2 cellular contexts compared by ENCODE assay signal in the genomic region with DNA sequence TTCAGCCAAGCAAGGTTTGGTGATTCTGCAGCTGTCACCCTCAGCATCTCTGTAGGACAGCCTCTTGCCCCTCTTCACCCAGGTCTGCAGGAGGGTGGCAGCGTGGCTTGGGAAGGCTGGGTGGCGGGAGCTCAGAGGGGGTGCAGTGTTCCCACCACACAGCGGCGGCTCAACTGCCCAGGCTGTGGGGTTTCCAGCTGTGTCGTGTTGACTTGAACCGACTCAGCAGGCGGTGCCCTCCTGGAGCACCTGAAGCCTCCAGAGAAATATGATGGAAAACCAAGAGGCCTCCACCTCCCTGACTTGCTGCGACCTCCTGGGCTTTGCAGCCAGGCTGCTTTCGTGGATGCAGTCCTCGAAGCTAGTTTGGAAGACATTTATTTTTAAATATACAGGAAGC.
TF ChIP-seq lines count a peak whose summit lies in the region.

No MANE protein-coding gene starts in this region.

TF ChIP-seq in IMR-90, 13 proteins besides CTCF, POLR2A, EP300 and RAD21:
- no peak for TF ChIP-seq RFX5 (IDR thresholded peaks at IDR 0.05; ENCODE audit: low read depth, low read length)
- no peak for TF ChIP-seq MAZ (IDR thresholded peaks at IDR 0.05; ENCODE audit: borderline replicate concordance, low read depth, low read length)
- TF ChIP-seq, protein P1, sequence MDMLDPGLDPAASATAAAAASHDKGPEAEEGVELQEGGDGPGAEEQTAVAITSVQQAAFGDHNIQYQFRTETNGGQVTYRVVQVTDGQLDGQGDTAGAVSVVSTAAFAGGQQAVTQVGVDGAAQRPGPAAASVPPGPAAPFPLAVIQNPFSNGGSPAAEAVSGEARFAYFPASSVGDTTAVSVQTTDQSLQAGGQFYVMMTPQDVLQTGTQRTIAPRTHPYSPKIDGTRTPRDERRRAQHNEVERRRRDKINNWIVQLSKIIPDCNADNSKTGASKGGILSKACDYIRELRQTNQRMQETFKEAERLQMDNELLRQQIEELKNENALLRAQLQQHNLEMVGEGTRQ (IDR thresholded peaks at IDR 0.05; ENCODE audit: low read depth, low read length), result no peak
- TF ChIP-seq SMC3 (IDR thresholded peaks at IDR 0.05; ENCODE audit: low read depth, low read length), result no peak
- no peak for TF ChIP-seq NFE2L2 (IDR thresholded peaks at IDR 0.05; ENCODE audit: low read depth, low read length)
- TF ChIP-seq RCOR1 (IDR thresholded peaks at IDR 0.05; ENCODE audit: insufficient replicate concordance, low read length), result no peak
- no peak for TF ChIP-seq BHLHE40 (IDR thresholded peaks at IDR 0.05; ENCODE audit: low read depth, low read length)
- no peak for TF ChIP-seq CHD1 (IDR thresholded peaks at IDR 0.05; ENCODE audit: low read depth, low read length)
TF ChIP-seq in IMR-90: peak in this region for 0.

TF ChIP-seq in HepG2, 621 proteins besides CTCF, POLR2A, EP300 and RAD21:
- TF ChIP-seq, protein P2, sequence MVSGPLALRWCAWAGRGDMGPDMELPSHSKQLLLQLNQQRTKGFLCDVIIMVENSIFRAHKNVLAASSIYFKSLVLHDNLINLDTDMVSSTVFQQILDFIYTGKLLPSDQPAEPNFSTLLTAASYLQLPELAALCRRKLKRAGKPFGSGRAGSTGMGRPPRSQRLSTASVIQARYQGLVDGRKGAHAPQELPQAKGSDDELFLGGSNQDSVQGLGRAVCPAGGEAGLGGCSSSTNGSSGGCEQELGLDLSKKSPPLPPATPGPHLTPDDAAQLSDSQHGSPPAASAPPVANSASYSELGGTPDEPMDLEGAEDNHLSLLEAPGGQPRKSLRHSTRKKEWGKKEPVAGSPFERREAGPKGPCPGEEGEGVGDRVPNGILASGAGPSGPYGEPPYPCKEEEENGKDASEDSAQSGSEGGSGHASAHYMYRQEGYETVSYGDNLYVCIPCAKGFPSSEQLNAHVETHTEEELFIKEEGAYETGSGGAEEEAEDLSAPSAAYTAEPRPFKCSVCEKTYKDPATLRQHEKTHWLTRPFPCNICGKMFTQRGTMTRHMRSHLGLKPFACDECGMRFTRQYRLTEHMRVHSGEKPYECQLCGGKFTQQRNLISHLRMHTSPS (CRISPR knock-in tag; IDR thresholded peaks at IDR 0.05; ENCODE audit: low read depth), result no peak
- TF ChIP-seq SP140L (CRISPR knock-in tag; IDR thresholded peaks at IDR 0.05; ENCODE audit: borderline replicate concordance) (no peak), ZNF547 (CRISPR knock-in tag; IDR thresholded peaks at IDR 0.05) (no peak), TCF7 (IDR thresholded peaks at IDR 0.05; ENCODE audit: low read depth) (no peak), YY1 (IDR thresholded peaks at IDR 0.05; ENCODE audit: insufficient read depth, insufficient replicate concordance, low read depth, low read length) (no peak), MAF1 (CRISPR knock-in tag; IDR thresholded peaks at IDR 0.05; ENCODE audit: borderline replicate concordance) (no peak), ZNF768 (CRISPR knock-in tag; IDR thresholded peaks at IDR 0.05) (peak; percentile 69; the same call in 1 of the 2 replicates), ADNP (CRISPR knock-in tag; IDR thresholded peaks at IDR 0.05) (no peak), MAFF (IDR thresholded peaks at IDR 0.05; ENCODE audit: low read depth, low read length) (no peak), ZNF607 (CRISPR knock-in tag; IDR thresholded peaks at IDR 0.05; ENCODE audit: borderline replicate concordance) (no peak), ZBTB38 (CRISPR knock-in tag; IDR thresholded peaks at IDR 0.05) (peak; percentile 90), ZNF746 (CRISPR knock-in tag; IDR thresholded peaks at IDR 0.05) (no peak), TAF1 (CRISPR knock-in tag; IDR thresholded peaks at IDR 0.05) (no peak), SRY (CRISPR knock-in tag; IDR thresholded peaks at IDR 0.05) (no peak), ZNF687 (CRISPR knock-in tag; IDR thresholded peaks at IDR 0.05) (peak; percentile 57), FOXA3 (CRISPR knock-in tag; IDR thresholded peaks at IDR 0.05) (no peak), DNMT3B (CRISPR knock-in tag; conservative IDR thresholded peaks at IDR 0.05) (no peak), ZBTB33 (CRISPR knock-in tag; IDR thresholded peaks at IDR 0.05) (peak; percentile 91), ZNF501 (CRISPR knock-in tag; IDR thresholded peaks at IDR 0.05) (no peak)
- TF ChIP-seq, protein P3, sequence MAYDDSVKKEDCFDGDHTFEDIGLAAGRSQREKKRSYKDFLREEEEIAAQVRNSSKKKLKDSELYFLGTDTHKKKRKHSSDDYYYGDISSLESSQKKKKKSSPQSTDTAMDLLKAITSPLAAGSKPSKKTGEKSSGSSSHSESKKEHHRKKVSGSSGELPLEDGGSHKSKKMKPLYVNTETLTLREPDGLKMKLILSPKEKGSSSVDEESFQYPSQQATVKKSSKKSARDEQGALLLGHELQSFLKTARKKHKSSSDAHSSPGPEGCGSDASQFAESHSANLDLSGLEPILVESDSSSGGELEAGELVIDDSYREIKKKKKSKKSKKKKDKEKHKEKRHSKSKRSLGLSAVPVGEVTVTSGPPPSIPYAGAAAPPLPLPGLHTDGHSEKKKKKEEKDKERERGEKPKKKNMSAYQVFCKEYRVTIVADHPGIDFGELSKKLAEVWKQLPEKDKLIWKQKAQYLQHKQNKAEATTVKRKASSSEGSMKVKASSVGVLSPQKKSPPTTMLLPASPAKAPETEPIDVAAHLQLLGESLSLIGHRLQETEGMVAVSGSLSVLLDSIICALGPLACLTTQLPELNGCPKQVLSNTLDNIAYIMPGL (CRISPR knock-in tag; IDR thresholded peaks at IDR 0.05; ENCODE audit: borderline replicate concordance in 1 of 2, low read depth in 1 of 2), result no peak
- TF ChIP-seq, protein P4, sequence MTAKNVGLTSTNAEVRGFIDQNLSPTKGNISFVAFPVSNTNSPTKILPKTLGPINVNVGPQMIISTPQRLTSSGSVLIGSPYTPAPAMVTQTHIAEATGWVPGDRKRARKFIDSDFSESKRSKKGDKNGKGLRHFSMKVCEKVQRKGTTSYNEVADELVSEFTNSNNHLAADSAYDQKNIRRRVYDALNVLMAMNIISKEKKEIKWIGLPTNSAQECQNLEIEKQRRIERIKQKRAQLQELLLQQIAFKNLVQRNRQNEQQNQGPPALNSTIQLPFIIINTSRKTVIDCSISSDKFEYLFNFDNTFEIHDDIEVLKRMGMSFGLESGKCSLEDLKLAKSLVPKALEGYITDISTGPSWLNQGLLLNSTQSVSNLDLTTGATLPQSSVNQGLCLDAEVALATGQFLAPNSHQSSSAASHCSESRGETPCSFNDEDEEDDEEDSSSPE (CRISPR knock-in tag; IDR thresholded peaks at IDR 0.05), result no peak
- TF ChIP-seq, protein P5, sequence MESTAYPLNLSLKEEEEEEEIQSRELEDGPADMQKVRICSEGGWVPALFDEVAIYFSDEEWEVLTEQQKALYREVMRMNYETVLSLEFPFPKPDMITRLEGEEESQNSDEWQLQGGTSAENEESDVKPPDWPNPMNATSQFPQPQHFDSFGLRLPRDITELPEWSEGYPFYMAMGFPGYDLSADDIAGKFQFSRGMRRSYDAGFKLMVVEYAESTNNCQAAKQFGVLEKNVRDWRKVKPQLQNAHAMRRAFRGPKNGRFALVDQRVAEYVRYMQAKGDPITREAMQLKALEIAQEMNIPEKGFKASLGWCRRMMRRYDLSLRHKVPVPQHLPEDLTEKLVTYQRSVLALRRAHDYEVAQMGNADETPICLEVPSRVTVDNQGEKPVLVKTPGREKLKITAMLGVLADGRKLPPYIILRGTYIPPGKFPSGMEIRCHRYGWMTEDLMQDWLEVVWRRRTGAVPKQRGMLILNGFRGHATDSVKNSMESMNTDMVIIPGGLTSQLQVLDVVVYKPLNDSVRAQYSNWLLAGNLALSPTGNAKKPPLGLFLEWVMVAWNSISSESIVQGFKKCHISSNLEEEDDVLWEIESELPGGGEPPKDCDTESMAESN (CRISPR knock-in tag; conservative IDR thresholded peaks at IDR 0.05), result no peak
- TF ChIP-seq, protein P6, sequence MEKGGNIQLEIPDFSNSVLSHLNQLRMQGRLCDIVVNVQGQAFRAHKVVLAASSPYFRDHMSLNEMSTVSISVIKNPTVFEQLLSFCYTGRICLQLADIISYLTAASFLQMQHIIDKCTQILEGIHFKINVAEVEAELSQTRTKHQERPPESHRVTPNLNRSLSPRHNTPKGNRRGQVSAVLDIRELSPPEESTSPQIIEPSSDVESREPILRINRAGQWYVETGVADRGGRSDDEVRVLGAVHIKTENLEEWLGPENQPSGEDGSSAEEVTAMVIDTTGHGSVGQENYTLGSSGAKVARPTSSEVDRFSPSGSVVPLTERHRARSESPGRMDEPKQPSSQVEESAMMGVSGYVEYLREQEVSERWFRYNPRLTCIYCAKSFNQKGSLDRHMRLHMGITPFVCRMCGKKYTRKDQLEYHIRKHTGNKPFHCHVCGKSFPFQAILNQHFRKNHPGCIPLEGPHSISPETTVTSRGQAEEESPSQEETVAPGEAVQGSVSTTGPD (CRISPR knock-in tag; IDR thresholded peaks at IDR 0.05), result no peak
